8 cellular contexts compared by ENCODE assay signal in the genomic region with DNA sequence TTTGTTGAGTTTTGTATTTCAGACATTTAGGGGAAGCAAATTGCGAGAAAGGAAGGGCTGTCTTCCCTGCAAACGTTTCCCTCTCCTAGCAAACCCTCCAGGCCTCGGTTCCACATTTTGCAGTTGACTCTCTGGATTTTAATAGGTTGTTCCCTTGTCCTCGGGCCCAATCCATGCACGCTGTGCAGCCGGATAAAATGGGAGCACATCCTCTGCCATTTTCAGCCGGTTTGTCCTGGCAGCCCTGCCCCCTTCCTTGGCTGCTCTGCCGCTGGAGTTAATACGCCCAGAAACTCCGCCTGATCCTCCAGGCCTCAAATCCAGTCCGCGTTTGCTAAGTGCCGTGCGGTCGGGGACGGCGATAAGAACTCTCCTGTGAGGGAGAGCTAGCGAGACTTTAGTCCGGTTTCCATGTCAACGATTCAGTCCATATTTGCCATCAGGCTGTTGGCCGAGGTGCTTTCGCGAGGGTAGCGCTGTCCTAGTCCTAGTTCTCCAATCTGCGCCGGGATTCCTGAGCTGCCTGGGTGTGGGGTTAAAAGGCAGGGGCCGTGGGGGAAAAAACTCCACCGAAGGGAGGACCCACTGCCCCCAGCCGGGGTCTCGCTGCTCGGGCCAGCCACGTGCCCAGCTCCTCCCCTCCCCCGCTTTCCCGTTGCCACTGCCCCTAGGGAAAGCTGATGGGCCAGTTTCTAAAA. TPM values are rescaled to one million over a fixed set of nuclear protein-coding genes. Genes with fewer than 3 reads are reported as not detected.
DNase-seq lines count a peak whose midpoint lies in the region; ATAC-seq and TF ChIP-seq lines count a peak whose summit lies in the region.

No MANE protein-coding gene starts in this region.

- TF ChIP-seq CTCF in 22Rv1 (IDR thresholded peaks at IDR 0.05), result no peak; the same call in 1 of the 2 replicates
- peak; percentile 32 for TF ChIP-seq CTCF in lung (IDR thresholded peaks at IDR 0.05; ENCODE audit: control extremely low read depth, extremely low read depth)

- H3K27me3 ChIP-seq in effector memory CD4-positive, alpha-beta T cell (replicated peaks; ENCODE audit: control insufficient read depth, insufficient read depth, low read length, poor library complexity, severe bottlenecking), result no peaks in the 10 kb centered on the region
- no peaks in the 10 kb centered on the region for H3K27me3 ChIP-seq in lung (ENCODE audit: control insufficient read depth, insufficient read depth)

- DNase-seq in HT-29 (ENCODE audit: low spot score) (peak; percentile 99), NOMO-1 (lab: John Stamatoyannopoulos, UW; ENCODE audit: unreplicated experiment in 2 of 2) (peak; percentile 95 to 98), lung (ENCODE audit: low spot score) (peak; percentile 94)
- peak; percentile 69 to 75 for DNase-seq in activated CD8-positive, alpha-beta memory T cell treated with anti-CD3 and anti-CD28 coated beads for 4 hours (ENCODE audit: low read depth in 2 of 2)
- DNase-seq in effector memory CD4-positive, alpha-beta T cell, result peak; percentile 79 to 87 (median 85)
- peak; percentile 60 to 71 (median 64) for DNase-seq in stimulated activated CD4-positive, alpha-beta T cell treated with anti-CD3 and anti-CD28 coated beads, TNF-alpha, amount 100 ng/mL, for 1 hour (ENCODE audit: low read depth in 3 of 3, low spot score in 1 of 3)

- no peaks in the 10 kb centered on the region for H3K9me3 ChIP-seq in effector memory CD4-positive, alpha-beta T cell (ENCODE audit: control insufficient read depth, low read length)
- no peaks in the 10 kb centered on the region for H3K9me3 ChIP-seq in lung (ENCODE audit: control insufficient read depth in 2 of 2, insufficient read depth in 1 of 2, low read length in 1 of 2)

- peak overlapping the region; percentile 100 for H3K27ac ChIP-seq in 22Rv1
- peak overlapping the region; percentile 87 for H3K27ac ChIP-seq in effector memory CD4-positive, alpha-beta T cell (ENCODE audit: insufficient read depth, low read length, poor library complexity, severe bottlenecking)
- peak overlapping the region; percentile 97 to 99 for H3K27ac ChIP-seq in lung (ENCODE audit: low read depth in 1 of 2, low read length in 1 of 2)

- 0% methylated on average over 34 of the region's 34 CpGs for WGBS in lung, 2 donors

- ATAC-seq in GM18861 (IDR thresholded peaks at IDR 0.05; ENCODE audit: unreplicated experiment) (peak; percentile 32), lung (ENCODE audit: insufficient read depth, low FRiP score) (peak; percentile 67)

- peaks cover 16% of the 10 kb centered on the region for H3K4me1 ChIP-seq in effector memory CD4-positive, alpha-beta T cell (ENCODE audit: control insufficient read depth, insufficient read depth, low read length, poor library complexity, severe bottlenecking)
- H3K4me1 ChIP-seq in lung (ENCODE audit: control insufficient read depth in 2 of 2, insufficient read depth in 2 of 2, low read length in 2 of 2), result peaks cover 3 to 13% of the 10 kb centered on the region in 2 donors

- peak overlapping the region; percentile 62 for H3K4me3 ChIP-seq in effector memory CD4-positive, alpha-beta T cell (ENCODE audit: insufficient read depth, low read depth, low read length, poor library complexity, severe bottlenecking)
- peak overlapping the region; percentile 42 for H3K4me3 ChIP-seq in lung

- H3K36me3 ChIP-seq in effector memory CD4-positive, alpha-beta T cell (ENCODE audit: control insufficient read depth, insufficient read depth, low read length), result no peaks in the 10 kb centered on the region
- H3K36me3 ChIP-seq in lung (ENCODE audit: control insufficient read depth in 2 of 2, insufficient read depth in 2 of 2, low read length in 2 of 2), result no peaks in the 10 kb centered on the region

RNA-seq across cellular contexts. Expression of gene ARID1A, which starts 2.9 kb away (rescaled TPM):
- total RNA-seq in HT-29 (2014; rRNA removed; shearing (Covaris generic)), result 28.4 and 37.2 TPM in 2 replicates
- 100 to 1,000 TPM in 1 of 2 donors, 10 to 100 TPM in 1; 71.2 to 119 TPM for total RNA-seq in lung
- polyA plus RNA-seq in lung, result 10 to 100 TPM; 16.1 to 28.9 TPM

Comparison
In these comparisons a context has a peak if more than half of its experiments do, and no peak if none do; other contexts are left out.
1. Peak in every context shown above with its lines: DNase-seq, ATAC-seq, H3K4me3 ChIP-seq and H3K27ac ChIP-seq.